In genomic region chr3:177646749-177647148, GRCh38 we compare ENCODE assay signal across 10 cellular contexts.
DNase-seq lines count a peak whose midpoint lies in the region; ATAC-seq and TF ChIP-seq lines count a peak whose summit lies in the region.
"Had no signal": no experiment of that assay in that cellular context is flagged by ENCODE, and none has a peak within 500 bp of the region (broad histone marks: within the 10 kb centered on the region; RNA-seq: fewer than 3 reads in every experiment).

No MANE protein-coding gene starts in this region.

- no peak overlapping the region for H2BK12ac ChIP-seq in mesenchymal stem cell (ENCODE audit: low read length in 2 of 2)

- 97% methylated on average over 3 of the region's 3 CpGs for WGBS in mesenchymal stem cell
- 88% methylated on average over 3 of the region's 3 CpGs for WGBS in hepatocyte (ENCODE audit: low lambda C conversion rate, missing lambda C conversion rate)

- H3K36me3 ChIP-seq in OCI-LY7 (ENCODE audit: insufficient read depth, low read length): no peaks in the 10 kb centered on the region
- H3K36me3 ChIP-seq in mesenchymal stem cell (ENCODE audit: control insufficient read depth in 1 of 2, insufficient read depth in 2 of 2, low read depth in 1 of 2, low read length in 2 of 2): no peaks in the 10 kb centered on the region
- H3K36me3 ChIP-seq in hepatocyte (replicated peaks; ENCODE audit: insufficient read depth, low read depth): no peaks in the 10 kb centered on the region
- no peaks in the 10 kb centered on the region for H3K36me3 ChIP-seq in breast epithelium
- H3K36me3 ChIP-seq: esophagus squamous epithelium, left ventricle myocardium inferior had no signal

- POLR2A ChIA-PET in OCI-LY7 (lab: Charles Lee): interaction anchor here (0.6 to 1.1 kb wide), 2 partner anchors 135 to 259 kb away, joined by 3 to 5 read pairs; no protein-coding TSS in a partner anchor

- H3K4me2 ChIP-seq in OCI-LY7 (ENCODE audit: low read length): no peak overlapping the region
- H3K4me2 ChIP-seq in mesenchymal stem cell (ENCODE audit: low read length, poor library complexity, severe bottlenecking): no peak overlapping the region
- H3K4me2 ChIP-seq in hepatocyte: no peak overlapping the region

- no peak overlapping the region for H3K4me3 ChIP-seq in OCI-LY7 (ENCODE audit: low read depth, low read length, poor library complexity, severe bottlenecking)
- H3K4me3 ChIP-seq in mesenchymal stem cell (ENCODE audit: insufficient read depth in 1 of 2, low read depth in 1 of 2, low read length in 2 of 2): no peak overlapping the region
- H3K4me3 ChIP-seq in hepatocyte: no peak overlapping the region
- H3K4me3 ChIP-seq in foreskin fibroblast (ENCODE audit: low read depth in 1 of 2, low read length in 2 of 2): no peak overlapping the region
- H3K4me3 ChIP-seq in breast epithelium: no peak overlapping the region
- H3K4me3 ChIP-seq: esophagus squamous epithelium, left ventricle myocardium inferior had no signal

- H3K9me2 ChIP-seq in OCI-LY7 (ENCODE audit: insufficient read depth, low read length): no peaks in the 10 kb centered on the region
- H3K9me2 ChIP-seq in hepatocyte (replicated peaks; ENCODE audit: insufficient read depth): no peaks in the 10 kb centered on the region

- H2BK120ac ChIP-seq in mesenchymal stem cell (ENCODE audit: low read depth, low read length): no peak overlapping the region

- no peak for TF ChIP-seq CTCF in OCI-LY7 (conservative IDR thresholded peaks at IDR 0.05; ENCODE audit: low read length)
- no peak for TF ChIP-seq CTCF in hepatocyte (IDR thresholded peaks at IDR 0.05; ENCODE audit: poor library complexity)
- TF ChIP-seq CTCF in foreskin fibroblast (IDR thresholded peaks at IDR 0.05; ENCODE audit: low read depth, low read length): no peak
- TF ChIP-seq CTCF in breast epithelium (IDR thresholded peaks at IDR 0.05): no peak

- H4K8ac ChIP-seq in mesenchymal stem cell (ENCODE audit: low read length): no peak overlapping the region

- H3K79me1 ChIP-seq in mesenchymal stem cell (replicated peaks; ENCODE audit: low read length, poor library complexity, severe bottlenecking): no peaks in the 10 kb centered on the region

- H3K9ac ChIP-seq in mesenchymal stem cell (ENCODE audit: low read length): no peak overlapping the region

- ATAC-seq in GM18858 (IDR thresholded peaks at IDR 0.05; ENCODE audit: unreplicated experiment): peak; percentile 71
- peak; percentile 63 for ATAC-seq in HG02885 (IDR thresholded peaks at IDR 0.05; ENCODE audit: poor library complexity, unreplicated experiment)

- H3K27ac ChIP-seq in OCI-LY7 (ENCODE audit: low read depth, low read length, poor library complexity, severe bottlenecking) (no peak overlapping the region), mesenchymal stem cell (ENCODE audit: low read length, poor library complexity, severe bottlenecking) (no peak overlapping the region), hepatocyte (no peak overlapping the region), breast epithelium (no peak overlapping the region)
- H3K27ac ChIP-seq: left ventricle myocardium inferior had no signal

- no peak overlapping the region for H3K4ac ChIP-seq in mesenchymal stem cell (ENCODE audit: low read depth in 1 of 2, low read length in 2 of 2)

- peak; percentile 8 for DNase-seq in OCI-LY7 (ENCODE audit: low spot score)
- DNase-seq in mesenchymal stem cell: no peak
- no peak for DNase-seq in hepatocyte (ENCODE audit: low spot score)
- no peak for DNase-seq in foreskin fibroblast
- DNase-seq in foreskin melanocyte: no peak
- DNase-seq in breast epithelium (ENCODE audit: low spot score in 2 of 2): no peak
- DNase-seq: esophagus squamous epithelium, left ventricle myocardium inferior had no signal

- no peak overlapping the region for H2BK5ac ChIP-seq in mesenchymal stem cell (ENCODE audit: low read depth, low read length, poor library complexity, severe bottlenecking)

- no TSS peak for BruUV-seq in OCI-LY7 (replicated peaks; lab: Mats Ljungman, UMichigan)

- H3K4me1 ChIP-seq in OCI-LY7 (ENCODE audit: insufficient read depth, low read length, poor library complexity, severe bottlenecking) (no peaks in the 10 kb centered on the region), mesenchymal stem cell (ENCODE audit: control insufficient read depth, insufficient read depth, low read depth, low read length) (peaks cover 4% of the 10 kb centered on the region), hepatocyte (ENCODE audit: insufficient read depth) (no peaks in the 10 kb centered on the region), breast epithelium (no peaks in the 10 kb centered on the region)

- no peaks in the 10 kb centered on the region for H3K27me3 ChIP-seq in mesenchymal stem cell (ENCODE audit: control insufficient read depth in 1 of 2, insufficient read depth in 1 of 2, low read length in 2 of 2)
- no peaks in the 10 kb centered on the region for H3K27me3 ChIP-seq in hepatocyte
- H3K27me3 ChIP-seq in breast epithelium: no peaks in the 10 kb centered on the region
- H3K27me3 ChIP-seq: esophagus squamous epithelium had no signal

- TF ChIP-seq POLR2A in breast epithelium (IDR thresholded peaks at IDR 0.05): no peak

- no peak overlapping the region for H3K18ac ChIP-seq in mesenchymal stem cell (ENCODE audit: low read depth in 1 of 2, low read length in 2 of 2)

- peak overlapping the region; percentile 61 for H4K91ac ChIP-seq in mesenchymal stem cell (ENCODE audit: low read length)

- H3K9me3 ChIP-seq in OCI-LY7 (ENCODE audit: low read length): no peaks in the 10 kb centered on the region
- H3K9me3 ChIP-seq in mesenchymal stem cell (ENCODE audit: control insufficient read depth, low read length): no peaks in the 10 kb centered on the region
- H3K9me3 ChIP-seq in hepatocyte (ENCODE audit: low read depth): no peaks in the 10 kb centered on the region
- H3K9me3 ChIP-seq in breast epithelium: no peaks in the 10 kb centered on the region
- H3K9me3 ChIP-seq: esophagus squamous epithelium, left ventricle myocardium inferior had no signal

- H2AFZ ChIP-seq in OCI-LY7 (ENCODE audit: low read length) (no peak overlapping the region), mesenchymal stem cell (ENCODE audit: low read depth, low read length) (no peak overlapping the region), hepatocyte (no peak overlapping the region)

- intact Hi-C loops in OCI-LY7 (cut with micrococcal nuclease; ENCODE audit: unreplicated experiment) (no loop called here), breast epithelium (cut with DNase I; ENCODE audit: low total_unique reads) (no loop called here)

- CTCF ChIA-PET in OCI-LY7 (lab: Charles Lee; ENCODE audit: unreplicated experiment): no interaction called here

- peak overlapping the region; percentile 19 for H2AK5ac ChIP-seq in mesenchymal stem cell (ENCODE audit: low read length, severe bottlenecking)

- H4K20me1 ChIP-seq in OCI-LY7 (ENCODE audit: insufficient read depth, low read length) (no peaks in the 10 kb centered on the region), hepatocyte (ENCODE audit: insufficient read depth, poor library complexity, severe bottlenecking) (no peaks in the 10 kb centered on the region)

- H3K79me2 ChIP-seq in OCI-LY7 (ENCODE audit: insufficient read depth, low read depth, low read length) (no peaks in the 10 kb centered on the region), hepatocyte (no peaks in the 10 kb centered on the region)

- H2BK15ac ChIP-seq in mesenchymal stem cell (ENCODE audit: low read depth, poor library complexity, severe bottlenecking): no peak overlapping the region

- H3K23ac ChIP-seq in mesenchymal stem cell (ENCODE audit: low read length in 2 of 2): no peak overlapping the region

- no peak overlapping the region for H3K14ac ChIP-seq in mesenchymal stem cell (ENCODE audit: low read length in 2 of 2)
